In genomic region chrX:139758250-139758649, GRCh38 we compare ENCODE assay signal across 9 cellular contexts. TPM values are rescaled to one million over a fixed set of nuclear protein-coding genes. Genes with fewer than 3 reads are reported as not detected.
"Had no signal": no experiment of that assay in that cellular context is flagged by ENCODE, and none has a peak within 500 bp of the region (broad histone marks: within the 10 kb centered on the region; RNA-seq: fewer than 3 reads in every experiment).

No MANE protein-coding gene starts in this region.

- H3K4me3 ChIP-seq: HAP-1 had no signal

- FAIRE-seq: HTR-8/SVneo had no signal

- H3K27ac Mint-ChIP-seq: HFFc6 had no signal

- ATAC-seq: HCT116 had no signal

- H3K4me3 Mint-ChIP-seq: HFFc6 had no signal

- DNase-seq: GOT3, H7, HFFc6, IMR-90, KBM-7 had no signal

- H3K4me1 ChIP-seq: HAP-1 had no signal

RNA-seq across cellular contexts. Expression of gene MCF2, which starts 50.3 kb away (rescaled TPM):
- total RNA-seq: HT-29, IMR-90 had no signal
